1 cellular context compared by ENCODE assay signal in genomic region chr20:50413088-50413500, GRCh38.
TF ChIP-seq lines count a peak whose summit lies in the region.

No MANE protein-coding gene starts in this region.

TF ChIP-seq in GM23338, 12 proteins besides CTCF, POLR2A, EP300 and RAD21 (continued from another document):
- TF ChIP-seq ETS1 (IDR thresholded peaks at IDR 0.05) = no peak
- no peak for TF ChIP-seq POLR2AphosphoS5 (IDR thresholded peaks at IDR 0.05; ENCODE audit: low read depth)
- TF ChIP-seq EZH2 (IDR thresholded peaks at IDR 0.05; ENCODE audit: low read depth, unreplicated experiment) = no peak
- TF ChIP-seq ZNF331 (CRISPR knock-in tag; IDR thresholded peaks at IDR 0.05; ENCODE audit: low read depth) = no peak
- TF ChIP-seq ZNF114 (CRISPR knock-in tag; IDR thresholded peaks at IDR 0.05) = no peak
- TF ChIP-seq NANOG (IDR thresholded peaks at IDR 0.05; ENCODE audit: borderline replicate concordance) = no peak
- TF ChIP-seq STAT1 (IDR thresholded peaks at IDR 0.05; ENCODE audit: unreplicated experiment) = no peak
- no peak for TF ChIP-seq REST (IDR thresholded peaks at IDR 0.05; ENCODE audit: unreplicated experiment)
- no peak for TF ChIP-seq CREB1 (CRISPR knock-in tag; IDR thresholded peaks at IDR 0.05; ENCODE audit: low read depth)
- TF ChIP-seq EZH2phosphoT487 (IDR thresholded peaks at IDR 0.05; ENCODE audit: unreplicated experiment) = no peak
